In the genomic region with DNA sequence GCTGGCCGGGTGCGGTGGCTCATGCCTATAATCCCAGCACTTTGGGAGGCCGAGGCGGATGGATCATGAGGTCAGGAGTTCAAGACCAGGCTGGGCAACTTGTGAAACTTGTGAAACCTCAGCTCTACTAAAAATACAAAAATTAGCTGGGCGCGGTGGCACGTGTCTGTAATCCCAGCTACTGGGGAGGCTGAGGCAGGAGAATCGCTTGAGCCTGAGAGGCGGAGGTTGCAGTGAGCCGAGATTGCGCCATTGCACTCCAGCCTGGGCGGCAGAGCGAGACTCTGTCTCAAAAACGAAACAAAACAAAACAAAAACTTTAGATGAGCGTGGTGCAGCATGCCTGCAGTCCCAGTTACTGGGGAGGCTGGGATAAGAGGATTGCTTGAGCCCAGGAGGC, we compare ENCODE assay signal across 8 cellular contexts. TPM values are rescaled to one million over a fixed set of nuclear protein-coding genes. Genes with fewer than 3 reads are reported as not detected.
A peak's percentile ranks its signal among the peaks of the same experiment; 100 is the strongest.
DNase-seq lines count a peak whose midpoint lies in the region; ATAC-seq and TF ChIP-seq lines count a peak whose summit lies in the region.
"Not testable (repeated sequence)": the region's sequence is repeated elsewhere in the genome, so short reads cannot be mapped to it uniquely, and the experiment has no call there.

No MANE protein-coding gene starts in this region.

- peaks cover 69% of the 10 kb centered on the region for H3K79me2 ChIP-seq in hepatocyte

- H2AFZ ChIP-seq in hepatocyte, result not testable (repeated sequence)

- peak overlapping the region; percentile 38 to 80 (median 61) for H3K4me3 Mint-ChIP-seq in CD4-positive, CD25-positive, alpha-beta regulatory T cell
- H3K4me3 Mint-ChIP-seq in IgD-negative memory B cell, result peak overlapping the region; percentile 12 to 85 (median 77)
- H3K4me3 Mint-ChIP-seq in T-helper 17 cell, result not testable (repeated sequence)
- H3K4me3 Mint-ChIP-seq in activated T-cell treated with anti-CD3 and anti-CD28 coated beads, Interleukin-2, amount 50 U/mL, for 72 hours, result peak overlapping the region; percentile 53 to 56
- H3K4me3 Mint-ChIP-seq in activated naive CD8-positive, alpha-beta T cell treated with anti-CD3 and anti-CD28 coated beads, Interleukin-2, amount 50 U/mL, for 24 hours, result peak overlapping the region; percentile 29
- peak overlapping the region; percentile 46 to 74 (median 68) for H3K4me3 Mint-ChIP-seq in nephron

- peak overlapping the region; percentile 87 for H3K4me2 ChIP-seq in hepatocyte

- TF ChIP-seq CTCF in hepatocyte (IDR thresholded peaks at IDR 0.05; ENCODE audit: poor library complexity); nephron (IDR thresholded peaks at IDR 0.05; ENCODE audit: unreplicated experiment in 3 of 3); suprapubic skin (IDR thresholded peaks at IDR 0.05): not testable (repeated sequence)

- H3K36me3 ChIP-seq in CD4-positive, CD25-positive, alpha-beta regulatory T cell (ENCODE audit: control insufficient read depth, insufficient read depth, low read length), result peaks cover 19% of the 10 kb centered on the region
- not testable (repeated sequence) for H3K36me3 ChIP-seq in hepatocyte (replicated peaks; ENCODE audit: insufficient read depth, low read depth)
- H3K36me3 ChIP-seq in suprapubic skin, result peaks cover 20% of the 10 kb centered on the region

- not testable (repeated sequence) for TF ChIP-seq EP300 in suprapubic skin (IDR thresholded peaks at IDR 0.05)

- H3K4me1 ChIP-seq in CD4-positive, CD25-positive, alpha-beta regulatory T cell (ENCODE audit: control insufficient read depth, insufficient read depth, low read length, poor library complexity, severe bottlenecking), result peaks cover 37% of the 10 kb centered on the region
- H3K4me1 ChIP-seq in hepatocyte (ENCODE audit: insufficient read depth), result not testable (repeated sequence)
- peaks cover 39% of the 10 kb centered on the region for H3K4me1 ChIP-seq in suprapubic skin

- H3K27ac ChIP-seq in CD4-positive, CD25-positive, alpha-beta regulatory T cell (ENCODE audit: insufficient read depth, low read length, poor library complexity, severe bottlenecking); hepatocyte; suprapubic skin: not testable (repeated sequence)

- H3K9me3 ChIP-seq in CD4-positive, CD25-positive, alpha-beta regulatory T cell (ENCODE audit: control insufficient read depth in 2 of 2, low read length in 2 of 2); T-helper 17 cell (ENCODE audit: control insufficient read depth, low read length, poor library complexity, severe bottlenecking); hepatocyte (ENCODE audit: low read depth); suprapubic skin: not testable (repeated sequence)

- H3K9me2 ChIP-seq in hepatocyte (replicated peaks; ENCODE audit: insufficient read depth), result not testable (repeated sequence)

- not testable (repeated sequence) for H3K9me3 Mint-ChIP-seq in CD4-positive, CD25-positive, alpha-beta regulatory T cell; IgD-negative memory B cell; activated T-cell treated with anti-CD3 and anti-CD28 coated beads, Interleukin-2, amount 50 U/mL, for 72 hours; activated naive CD8-positive, alpha-beta T cell treated with anti-CD3 and anti-CD28 coated beads, Interleukin-2, amount 50 U/mL, for 24 hours; nephron

- H3K4me3 ChIP-seq in CD4-positive, CD25-positive, alpha-beta regulatory T cell (ENCODE audit: low read depth, low read length); hepatocyte: not testable (repeated sequence)
- peak overlapping the region; percentile 98 for H3K4me3 ChIP-seq in suprapubic skin

- H3K27me3 ChIP-seq in CD4-positive, CD25-positive, alpha-beta regulatory T cell (ENCODE audit: control insufficient read depth, insufficient read depth, low read length); hepatocyte; suprapubic skin: not testable (repeated sequence)

- H3K27me3 Mint-ChIP-seq in CD4-positive, CD25-positive, alpha-beta regulatory T cell; IgD-negative memory B cell; T-helper 17 cell; activated T-cell treated with anti-CD3 and anti-CD28 coated beads, Interleukin-2, amount 50 U/mL, for 72 hours (ENCODE audit: low read depth); activated naive CD8-positive, alpha-beta T cell treated with anti-CD3 and anti-CD28 coated beads, Interleukin-2, amount 50 U/mL, for 24 hours; nephron (ENCODE audit: low read depth): not testable (repeated sequence)

- ATAC-seq in CD4-positive, CD25-positive, alpha-beta regulatory T cell (ENCODE audit: low read depth in 2 of 2); T-helper 17 cell; activated T-cell treated with anti-CD3 and anti-CD28 coated beads, Interleukin-2, amount 50 U/mL, for 72 hours (replicated peaks in 1 of 2); activated naive CD8-positive, alpha-beta T cell treated with anti-CD3 and anti-CD28 coated beads, Interleukin-2, amount 50 U/mL, for 24 hours: not testable (repeated sequence)

- peaks cover 17 to 64% (median 43%) of the 10 kb centered on the region in 4 donors for H3K4me1 Mint-ChIP-seq in CD4-positive, CD25-positive, alpha-beta regulatory T cell
- H3K4me1 Mint-ChIP-seq in IgD-negative memory B cell (peaks cover 18 to 27% (median 18%) of the 10 kb centered on the region in 3 donors), T-helper 17 cell (peaks cover 40% of the 10 kb centered on the region), nephron (peaks cover 19% of the 10 kb centered on the region)
- H3K4me1 Mint-ChIP-seq in activated T-cell treated with anti-CD3 and anti-CD28 coated beads, Interleukin-2, amount 50 U/mL, for 72 hours (ENCODE audit: low read depth), result peaks cover 41% of the 10 kb centered on the region
- peaks cover 38% of the 10 kb centered on the region for H3K4me1 Mint-ChIP-seq in activated naive CD8-positive, alpha-beta T cell treated with anti-CD3 and anti-CD28 coated beads, Interleukin-2, amount 50 U/mL, for 24 hours

- not testable (repeated sequence) for H3K27ac Mint-ChIP-seq in CD4-positive, CD25-positive, alpha-beta regulatory T cell; nephron
- H3K27ac Mint-ChIP-seq in IgD-negative memory B cell, result peak overlapping the region in 1 of 3 donors; percentile 84
- peak overlapping the region; percentile 34 for H3K27ac Mint-ChIP-seq in T-helper 17 cell
- H3K27ac Mint-ChIP-seq in activated T-cell treated with anti-CD3 and anti-CD28 coated beads, Interleukin-2, amount 50 U/mL, for 72 hours, result peak overlapping the region; percentile 87
- peak overlapping the region; percentile 23 for H3K27ac Mint-ChIP-seq in activated naive CD8-positive, alpha-beta T cell treated with anti-CD3 and anti-CD28 coated beads, Interleukin-2, amount 50 U/mL, for 24 hours

- not testable (repeated sequence) for TF ChIP-seq POLR2A in suprapubic skin (IDR thresholded peaks at IDR 0.05)

- DNase-seq in CD4-positive, CD25-positive, alpha-beta regulatory T cell; T-helper 17 cell; activated T-cell treated with anti-CD3 and anti-CD28 coated beads, Interleukin-2, amount 50 U/mL, for 72 hours; activated naive CD8-positive, alpha-beta T cell treated with anti-CD3 and anti-CD28 coated beads, Interleukin-2, amount 50 U/mL, for 24 hours; hepatocyte (ENCODE audit: low spot score); suprapubic skin (ENCODE audit: low spot score in 2 of 2): not testable (repeated sequence)

- H3K36me3 Mint-ChIP-seq in CD4-positive, CD25-positive, alpha-beta regulatory T cell, result peaks cover 27% of the 10 kb centered on the region
- H3K36me3 Mint-ChIP-seq in IgD-negative memory B cell, result not testable (repeated sequence)
- H3K36me3 Mint-ChIP-seq in T-helper 17 cell (ENCODE audit: low read depth) (peaks cover 11% of the 10 kb centered on the region), nephron (ENCODE audit: low read depth) (peaks cover 27% of the 10 kb centered on the region)
- peaks cover 10 to 12% of the 10 kb centered on the region in 2 donors for H3K36me3 Mint-ChIP-seq in activated T-cell treated with anti-CD3 and anti-CD28 coated beads, Interleukin-2, amount 50 U/mL, for 72 hours (ENCODE audit: insufficient read depth in 2 of 2)
- peaks cover 25% of the 10 kb centered on the region for H3K36me3 Mint-ChIP-seq in activated naive CD8-positive, alpha-beta T cell treated with anti-CD3 and anti-CD28 coated beads, Interleukin-2, amount 50 U/mL, for 24 hours (ENCODE audit: low read depth)

- H4K20me1 ChIP-seq in hepatocyte (ENCODE audit: insufficient read depth, poor library complexity, severe bottlenecking), result not testable (repeated sequence)

- 96% methylated on average over 15 of the region's 15 CpGs for WGBS in hepatocyte (ENCODE audit: low lambda C conversion rate, missing lambda C conversion rate)
- 92% methylated on average over 15 of the region's 15 CpGs for WGBS in suprapubic skin

RNA-seq across cellular contexts. Expression of a gene that starts 2.0 kb away (rescaled TPM):
- total RNA-seq in CD4-positive, CD25-positive, alpha-beta regulatory T cell, result 38.7 TPM
- polyA plus RNA-seq in CD4-positive, CD25-positive, alpha-beta regulatory T cell, result 10 to 100 TPM; 16.3 to 39.1 (median 23.2) TPM
- polyA plus RNA-seq in IgD-negative memory B cell, result 17.3 TPM
- 10 to 100 TPM; 30.1 to 36.3 TPM for total RNA-seq in T-helper 17 cell
- total RNA-seq in activated T-cell treated with anti-CD3 and anti-CD28 coated beads, Interleukin-2, amount 50 U/mL, for 72 hours, result 10 to 100 TPM; 29.1 to 30.9 TPM
- 43.9 and 47.6 TPM in 2 replicates for total RNA-seq in hepatocyte
- 33.1 and 38.6 TPM in 2 replicates for polyA plus RNA-seq in hepatocyte
- 10 to 100 TPM; 16.9 to 33.9 (median 26.4) TPM for total RNA-seq in suprapubic skin

RNA-seq across cellular contexts. Expression of a gene that starts 3.2 kb away (rescaled TPM):
- 10.6 TPM for total RNA-seq in CD4-positive, CD25-positive, alpha-beta regulatory T cell
- polyA plus RNA-seq in CD4-positive, CD25-positive, alpha-beta regulatory T cell, result 1 to 10 TPM; 1.4 to 2.2 (median 1.5) TPM
- polyA plus RNA-seq in IgD-negative memory B cell (3.3 TPM), hepatocyte (15.9 and 17.5 TPM in 2 replicates)
- total RNA-seq in T-helper 17 cell (10 to 100 TPM in 1 of 2 donors, 1 to 10 TPM in 1; 9.6 to 10.0 TPM), hepatocyte (18.5 and 25.4 TPM in 2 replicates), suprapubic skin (10 to 100 TPM; 24.7 to 34.6 (median 30.5) TPM)
- total RNA-seq in activated T-cell treated with anti-CD3 and anti-CD28 coated beads, Interleukin-2, amount 50 U/mL, for 72 hours, result 1 to 10 TPM; 9.2 to 9.6 TPM
